In the genomic region with DNA sequence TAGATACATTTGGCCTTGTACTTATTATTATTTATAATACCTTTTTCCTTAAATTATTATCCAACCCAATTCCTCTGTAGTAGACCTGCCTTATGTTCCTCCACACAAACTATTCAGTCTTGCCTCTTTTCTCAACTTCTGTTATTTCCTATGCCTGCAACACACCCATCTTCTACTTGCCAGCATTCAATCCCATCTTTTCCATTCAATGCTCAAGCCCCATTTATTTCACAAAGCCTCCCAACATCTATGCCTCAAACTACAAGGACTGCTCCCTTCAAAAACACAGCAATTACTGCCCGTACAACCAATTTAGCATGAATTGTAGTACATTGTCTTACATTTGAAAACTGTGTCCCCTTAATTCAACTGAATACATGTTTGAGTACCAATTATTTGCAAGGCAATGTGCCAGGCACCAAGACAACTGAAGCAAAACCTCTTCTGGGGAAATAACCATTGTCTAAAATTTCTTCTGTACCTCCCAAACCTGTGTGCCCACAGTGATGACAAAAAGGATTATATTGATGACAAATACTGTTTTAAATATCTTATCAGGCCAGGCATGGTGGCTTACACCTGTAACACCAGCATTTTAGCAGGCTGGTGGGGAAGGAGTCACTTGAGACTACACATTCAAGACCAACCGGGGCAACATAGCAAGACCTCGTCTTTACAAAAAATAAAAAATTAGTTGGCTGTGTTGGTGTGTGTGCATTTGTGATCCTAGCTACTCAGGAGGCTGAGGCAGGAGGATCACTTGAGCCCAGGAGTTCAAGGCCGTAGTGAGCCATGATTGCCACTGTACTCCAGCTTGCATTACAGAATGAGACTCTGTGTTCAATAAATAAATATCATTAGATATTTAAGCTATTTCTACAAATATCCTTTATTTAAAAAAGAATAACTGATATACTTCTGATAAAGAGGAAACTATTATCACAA, we compare ENCODE assay signal across 8 cellular contexts. TPM values are rescaled to one million over a fixed set of nuclear protein-coding genes. Genes with fewer than 3 reads are reported as not detected.
A peak's percentile ranks its signal among the peaks of the same experiment; 100 is the strongest.
DNase-seq lines count a peak whose midpoint lies in the region; ATAC-seq, FAIRE-seq and TF ChIP-seq lines count a peak whose summit lies in the region.

No MANE protein-coding gene starts in this region.

- no TSS peak for BruUV-seq in A673 (replicated peaks; lab: Mats Ljungman, UMichigan)
- BruUV-seq in K562 (replicated peaks; lab: Mats Ljungman, UMichigan): no TSS peak

- CTCF ChIA-PET in A673 (lab: Charles Lee) (no interaction called here), K562 (lab: Yijun Ruan, JAX; ENCODE audit: low intra/inter-chr PET ratio) (no interaction called here)

- H3K79me2 ChIP-seq in K562 (ENCODE audit: control insufficient read depth, insufficient read depth, low read length): peaks cover 98% of the 10 kb centered on the region

- TF ChIP-seq EP300 in K562 (IDR thresholded peaks at IDR 0.05; ENCODE audit: low read length): no peak

- ATAC-seq in K562: no peak
- ATAC-seq in HG02870 (IDR thresholded peaks at IDR 0.05; ENCODE audit: unreplicated experiment): no peak
- no peak for ATAC-seq in GM18858 (IDR thresholded peaks at IDR 0.05; ENCODE audit: unreplicated experiment)

- no peak for TF ChIP-seq RAD21 in K562 (CRISPR knock-in tag; conservative IDR thresholded peaks at IDR 0.05 in 1 of 2, IDR thresholded peaks at IDR 0.05 in 1 of 2)

- H3K4me2 ChIP-seq in K562 (ENCODE audit: insufficient read depth, low read length): peak overlapping the region; percentile 34; the same call in 1 of the 2 replicates

- intact Hi-C loops in A673 (cut with micrococcal nuclease; ENCODE audit: unreplicated experiment): loop anchor here (2.0 kb wide), 1 partner anchor 77 kb away; a partner anchor contains a TSS
- intact Hi-C loops in K562 (cut with micrococcal nuclease): no loop called here

- TF ChIP-seq POLR2A in K562 (conservative IDR thresholded peaks at IDR 0.05): no peak

- H3K4me1 ChIP-seq in A673 (ENCODE audit: insufficient read depth, low read length, poor library complexity, severe bottlenecking): peaks cover 43% of the 10 kb centered on the region
- peaks cover 0 to 23% of the 10 kb centered on the region in 2 experiments; a peak in 1 of 5 replicates for H3K4me1 ChIP-seq in K562 (replicated peaks in 1 of 2; ENCODE audit: control insufficient read depth in 2 of 2, insufficient read depth in 2 of 2, low read length in 2 of 2)
- peaks cover 41% of the 10 kb centered on the region for H3K4me1 ChIP-seq in mucosa of stomach (ENCODE audit: control insufficient read depth, insufficient read depth, low read length)

- H3K9me3 ChIP-seq in A673 (ENCODE audit: low read depth, low read length, poor library complexity, severe bottlenecking) (no peaks in the 10 kb centered on the region), KOPT-K1 (ENCODE audit: insufficient read depth, low read length, poor library complexity, severe bottlenecking) (no peaks in the 10 kb centered on the region), K562 (replicated peaks; ENCODE audit: control insufficient read depth, insufficient read depth, low read depth, low read length) (no peaks in the 10 kb centered on the region), mucosa of stomach (ENCODE audit: control insufficient read depth, low read length) (no peaks in the 10 kb centered on the region)

- no peaks in the 10 kb centered on the region for H3K36me3 ChIP-seq in A673 (ENCODE audit: insufficient read depth, low read length, poor library complexity, severe bottlenecking)
- H3K36me3 ChIP-seq in KOPT-K1 (ENCODE audit: insufficient read depth, low read length): peaks cover 15% of the 10 kb centered on the region
- H3K36me3 ChIP-seq in K562 (ENCODE audit: control insufficient read depth, insufficient read depth, low read length): peaks cover 14% of the 10 kb centered on the region
- no peaks in the 10 kb centered on the region for H3K36me3 ChIP-seq in mucosa of stomach (ENCODE audit: control insufficient read depth, insufficient read depth, low read length)

- H3K9ac ChIP-seq in K562 (ENCODE audit: insufficient read depth in 1 of 2, low read depth in 2 of 2, low read length in 2 of 2) (peak overlapping the region in 1 of 2 experiments; percentile 73; a peak in 1 of 4 replicates), mucosa of stomach (ENCODE audit: low read length) (peak overlapping the region; percentile 52)

- WGBS in K562 (ENCODE audit: insufficient coverage, low coverage, missing lambda C conversion rate): 33% methylated on average over 4 of the region's 4 CpGs

- H3K27me3 ChIP-seq in A673 (replicated peaks; ENCODE audit: insufficient read depth, low read depth, low read length, poor library complexity) (no peaks in the 10 kb centered on the region), K562 (ENCODE audit: control insufficient read depth in 2 of 2, insufficient read depth in 2 of 2, low read length in 2 of 2) (no peaks in the 10 kb centered on the region), mucosa of stomach (ENCODE audit: control insufficient read depth, insufficient read depth, low read length) (no peaks in the 10 kb centered on the region)

- no peaks in the 10 kb centered on the region for H3K9me1 ChIP-seq in K562 (ENCODE audit: control insufficient read depth, insufficient read depth, low read length)

- in situ Hi-C loops in K562 (cut with MboI): no loop called here

- DNase-seq in A673 (ENCODE audit: low spot score) (no peak), K562 (ENCODE audit: extremely low read depth in 1 of 4, low spot score in 3 of 4) (no peak), inferior parietal cortex (ENCODE audit: extremely low spot score) (no peak), germinal center (ENCODE audit: low spot score) (no peak)

- H3K4me3 ChIP-seq in A673 (ENCODE audit: low read depth, low read length, poor library complexity, severe bottlenecking): no peak overlapping the region
- no peak overlapping the region for H3K4me3 ChIP-seq in K562
- H3K4me3 ChIP-seq in mucosa of stomach (ENCODE audit: low read length): no peak overlapping the region

- TF ChIP-seq CTCF in A673 (conservative IDR thresholded peaks at IDR 0.05; ENCODE audit: low read depth, low read length): no peak
- TF ChIP-seq CTCF in K562 (IDR thresholded peaks at IDR 0.05 in 2 of 3, conservative IDR thresholded peaks at IDR 0.05 in 1 of 3; ENCODE audit: insufficient read depth in 2 of 3, low read depth in 1 of 3, low read length in 3 of 3): no peak

- no peaks in the 10 kb centered on the region for H4K20me1 ChIP-seq in K562 (replicated peaks; ENCODE audit: control insufficient read depth, insufficient read depth, low read length)

- H3K27ac ChIP-seq in A673 (ENCODE audit: low read depth, low read length, poor library complexity, severe bottlenecking) (peak overlapping the region; percentile 93), KOPT-K1 (ENCODE audit: low read depth, low read length, poor library complexity, severe bottlenecking) (peak overlapping the region; percentile 74), K562 (ENCODE audit: extremely low read depth, low read depth, low read length) (peak overlapping the region; percentile 82)

- POLR2A ChIA-PET in A673 (lab: Charles Lee; ENCODE audit: low non-redundant PET) (no interaction called here), K562 (lab: Yijun Ruan, JAX) (interaction anchor here (0.7 kb wide), 1 partner anchor 71 kb away, joined by 4 read pairs; no protein-coding TSS in a partner anchor)

- no peak overlapping the region for H2AFZ ChIP-seq in K562 (ENCODE audit: low read depth, low read length)

- FAIRE-seq in K562 (lab: Jason Lieb, UNC): no peak

TF ChIP-seq in K562, 482 proteins besides CTCF, POLR2A, EP300 and RAD21 (continues in another document):
- TF ChIP-seq POLR3G (IDR thresholded peaks at IDR 0.05; ENCODE audit: extremely low read depth, insufficient read length, insufficient replicate concordance): no peak
- TF ChIP-seq, protein P1, sequence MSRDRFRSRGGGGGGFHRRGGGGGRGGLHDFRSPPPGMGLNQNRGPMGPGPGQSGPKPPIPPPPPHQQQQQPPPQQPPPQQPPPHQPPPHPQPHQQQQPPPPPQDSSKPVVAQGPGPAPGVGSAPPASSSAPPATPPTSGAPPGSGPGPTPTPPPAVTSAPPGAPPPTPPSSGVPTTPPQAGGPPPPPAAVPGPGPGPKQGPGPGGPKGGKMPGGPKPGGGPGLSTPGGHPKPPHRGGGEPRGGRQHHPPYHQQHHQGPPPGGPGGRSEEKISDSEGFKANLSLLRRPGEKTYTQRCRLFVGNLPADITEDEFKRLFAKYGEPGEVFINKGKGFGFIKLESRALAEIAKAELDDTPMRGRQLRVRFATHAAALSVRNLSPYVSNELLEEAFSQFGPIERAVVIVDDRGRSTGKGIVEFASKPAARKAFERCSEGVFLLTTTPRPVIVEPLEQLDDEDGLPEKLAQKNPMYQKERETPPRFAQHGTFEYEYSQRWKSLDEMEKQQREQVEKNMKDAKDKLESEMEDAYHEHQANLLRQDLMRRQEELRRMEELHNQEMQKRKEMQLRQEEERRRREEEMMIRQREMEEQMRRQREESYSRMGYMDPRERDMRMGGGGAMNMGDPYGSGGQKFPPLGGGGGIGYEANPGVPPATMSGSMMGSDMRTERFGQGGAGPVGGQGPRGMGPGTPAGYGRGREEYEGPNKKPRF (IDR thresholded peaks at IDR 0.05; ENCODE audit: low read depth, low read length): no peak
- no peak for TF ChIP-seq L3MBTL2 (IDR thresholded peaks at IDR 0.05)

RNA-seq across cellular contexts. Expression of a gene that starts 35.1 kb away (rescaled TPM):
- 29.1 and 31.5 TPM in 2 replicates for total RNA-seq in A673 (2021)
- total RNA-seq in K562 (2011; cell fraction: chromatin; rRNA removed; ENCODE audit: low replicate concordance): 23.9 and 37.6 TPM in 2 replicates
- 21.8 and 23.3 TPM in 2 replicates for total RNA-seq in K562 (2011; cell fraction: nucleolus; rRNA removed)
- 22.6 and 28.2 TPM in 2 replicates for total RNA-seq in K562 (2011; cell fraction: nucleoplasm; rRNA removed)
- total RNA-seq in K562 (2014; rRNA removed): 25.3 and 27.6 TPM in 2 replicates
- 33.4 and 42.4 TPM in 2 replicates for total RNA-seq in K562 (2014; rRNA removed; fragmentation: Illumina TruSeq; extraction: Trizol)
- 27.6 and 30.4 TPM in 2 replicates for total RNA-seq in K562 (2015; rRNA removed; fragmentation: Illumina TruSeq; extraction: Trizol)
- total RNA-seq in K562 (2021): 37.5 and 46.6 TPM in 2 replicates
- 35.2 and 35.5 TPM in 2 replicates for polyA plus RNA-seq in K562 (2011; rRNA removed)
- 21.9 and 24.0 TPM in 2 replicates for polyA plus RNA-seq in K562 (2011; cell fraction: cytosol; rRNA removed)
- polyA plus RNA-seq in K562 (2011; cell fraction: nucleus; rRNA removed): 18.7 and 20.7 TPM in 2 replicates
- 32.5 and 37.9 TPM in 2 replicates for polyA plus RNA-seq in K562 (2012)
- polyA plus RNA-seq in K562 (2014; fragmentation: Illumina TruSeq; extraction: Trizol): 51.2 and 54.4 TPM in 2 replicates
- 10 to 100 TPM; 30.4 to 36.8 TPM for polyA plus RNA-seq in K562 (2014; fragmentation: Nextera tagmentation; extraction: Ambion mirVana)
- polyA plus RNA-seq in K562 (2014; rRNA removed): 24.7 and 27.6 TPM in 2 replicates
- polyA minus RNA-seq in K562 (2011; rRNA and poly(A)+ RNA removed): 52.2 and 62.7 TPM in 2 replicates
- 18.8 and 29.8 TPM in 2 replicates for polyA minus RNA-seq in K562 (2011; cell fraction: cytosol; rRNA and poly(A)+ RNA removed)
- 23.0 and 28.3 TPM in 2 replicates for polyA minus RNA-seq in K562 (2011; cell fraction: nucleus; rRNA and poly(A)+ RNA removed)
